ENCODE assay signal across 7 cellular contexts in the genomic region with DNA sequence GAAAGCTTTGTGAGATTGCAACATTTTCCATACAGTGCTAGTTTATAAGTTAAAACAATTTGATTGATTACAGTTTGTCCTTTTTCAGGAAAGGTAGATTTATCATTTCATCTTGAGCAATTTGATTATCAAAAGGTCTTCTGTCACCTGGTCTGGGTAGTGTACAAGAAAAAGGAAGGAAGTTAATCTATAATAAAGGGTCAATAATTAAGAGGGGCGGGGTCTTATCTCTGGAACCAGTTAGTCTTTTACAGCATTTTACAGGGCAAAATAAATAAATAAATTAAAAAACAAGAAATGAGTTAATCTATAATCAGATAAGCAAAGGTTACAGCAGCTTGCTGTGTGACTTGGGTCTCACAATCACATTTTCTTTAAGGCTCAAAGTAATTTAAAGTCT.
"Had no signal": no experiment of that assay in that cellular context is flagged by ENCODE, and none has a peak within 500 bp of the region (broad histone marks: within the 10 kb centered on the region; RNA-seq: fewer than 3 reads in every experiment).

No MANE protein-coding gene starts in this region.

- H3K4me3 ChIP-seq: K562 had no signal

- H3K36me3 Mint-ChIP-seq: IgD-negative memory B cell had no signal

- ATAC-seq: HepG2, K562 had no signal

- H3K4me3 Mint-ChIP-seq: IgD-negative memory B cell had no signal

- H3K27ac Mint-ChIP-seq: IgD-negative memory B cell had no signal

- FAIRE-seq: HepG2, HTR-8/SVneo, K562 had no signal

- H3K27me3 Mint-ChIP-seq: IgD-negative memory B cell had no signal

- H3K27ac ChIP-seq: HL-60 had no signal

- H3K4me1 Mint-ChIP-seq: IgD-negative memory B cell had no signal

- DNase-seq: IMR-90, KBM-7 had no signal
